Comparison of ENCODE assay signal across 14 cellular contexts in genomic region chr14:68660495-68660894, GRCh38.
"Had no signal": no experiment of that assay in that cellular context is flagged by ENCODE, and none has a peak within 500 bp of the region (broad histone marks: within the 10 kb centered on the region; RNA-seq: fewer than 3 reads in every experiment).

No MANE protein-coding gene starts in this region.

- H3K27ac ChIP-seq: dorsolateral prefrontal cortex, neutrophil, VCaP had no signal

- H3K27me3 ChIP-seq: dorsolateral prefrontal cortex, neutrophil, upper lobe of left lung had no signal

- DNase-seq: activated CD4-positive, alpha-beta T cell treated with anti-CD3 and anti-CD28 coated beads for 36 hours; amniotic stem cell; dorsolateral prefrontal cortex; head of caudate nucleus; retina; small intestine; substantia nigra; T-cell; upper lobe of left lung had no signal

- H3K4me3 ChIP-seq: dorsolateral prefrontal cortex, upper lobe of left lung had no signal

- H3K9me3 ChIP-seq: neutrophil, upper lobe of left lung had no signal

- ATAC-seq: activated CD4-positive, alpha-beta T cell treated with anti-CD3 and anti-CD28 coated beads for 36 hours; activated naive CD4-positive, alpha-beta T cell treated with anti-CD3 and anti-CD28 coated beads, Interleukin-2, amount 50 U/mL, for 72 hours; activated T-helper 17 cell treated with anti-CD3 and anti-CD28 coated beads, Interleukin-2, amount 50 U/mL, for 72 hours; left lobe of liver; T-cell had no signal

- H3K36me3 ChIP-seq: neutrophil, upper lobe of left lung had no signal
